3 cellular contexts compared by ENCODE assay signal in the genomic region with DNA sequence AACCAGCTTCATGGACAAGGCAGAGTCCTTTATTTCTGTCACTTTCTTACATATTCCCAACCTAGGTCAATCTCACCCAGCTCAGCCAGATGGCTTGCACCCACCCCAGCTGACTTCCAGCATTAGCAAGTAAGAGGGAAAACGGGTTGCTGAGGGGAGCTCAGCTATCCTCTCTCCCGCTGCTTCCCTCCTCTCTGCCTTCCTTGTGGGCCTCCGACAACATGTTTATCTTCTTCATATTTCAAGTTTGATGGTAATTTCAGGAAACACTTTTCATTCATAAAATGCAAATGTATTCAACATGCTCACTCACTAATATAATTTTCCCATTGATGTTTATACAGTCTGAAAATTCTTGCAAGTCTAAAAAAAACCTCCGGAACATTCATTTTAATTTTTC.
"Had no signal": no experiment of that assay in that cellular context is flagged by ENCODE, and none has a peak within 500 bp of the region (broad histone marks: within the 10 kb centered on the region; RNA-seq: fewer than 3 reads in every experiment).

No MANE protein-coding gene starts in this region.

- H3K4me3 ChIP-seq: GM12878 had no signal

- DNase-seq: GDM1, GF-D8 had no signal

- ATAC-seq: GM12878 had no signal
